14 cellular contexts compared by ENCODE assay signal in the genomic region with DNA sequence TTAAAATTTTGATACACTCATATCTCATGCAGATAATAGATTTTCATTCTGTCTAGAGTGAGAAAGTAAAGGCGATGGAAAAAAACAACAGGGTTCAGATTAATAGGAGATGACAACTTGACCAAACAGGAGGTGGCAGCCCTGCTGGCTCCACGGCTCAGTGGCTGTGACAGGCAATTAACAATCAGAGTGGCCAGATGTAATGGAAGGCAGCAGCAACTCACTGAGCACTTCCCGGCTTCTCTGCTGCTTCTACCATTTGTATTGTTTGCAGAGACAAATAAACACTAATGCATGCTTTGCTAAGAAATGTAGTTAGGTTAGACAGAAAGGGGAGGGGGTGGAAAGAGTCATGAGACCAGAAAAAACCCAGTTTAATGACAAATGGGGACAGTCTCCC.
DNase-seq lines count a peak whose midpoint lies in the region; ATAC-seq lines count a peak whose summit lies in the region.
"Had no signal": no experiment of that assay in that cellular context is flagged by ENCODE, and none has a peak within 500 bp of the region (broad histone marks: within the 10 kb centered on the region; RNA-seq: fewer than 3 reads in every experiment).

No MANE protein-coding gene starts in this region.

- H3K4me1 Mint-ChIP-seq in stimulated activated memory B cell treated with anti-CD40 and anti-IgM and Interleukin-4, amounts not matched to agents 10 μg/mL and 1 μg/mL and 100 μg/mL, for 72 hours: no peaks in the 10 kb centered on the region
- H3K4me1 Mint-ChIP-seq: activated CD4-positive, alpha-beta T cell treated with anti-CD3 and anti-CD28 coated beads, Interleukin-2, amount 10 ng/mL, durations not matched to agents 24 days and 14 days had no signal

- no peaks in the 10 kb centered on the region for H3K27me3 Mint-ChIP-seq in stimulated activated memory B cell treated with anti-CD40 and anti-IgM and Interleukin-4, amounts not matched to agents 10 μg/mL and 1 μg/mL and 100 μg/mL, for 72 hours
- H3K27me3 Mint-ChIP-seq: activated CD4-positive, alpha-beta T cell treated with anti-CD3 and anti-CD28 coated beads, Interleukin-2, amount 10 ng/mL, durations not matched to agents 24 days and 14 days; activated naive CD8-positive, alpha-beta T cell; dendritic cell treated with granulocyte-macrophage colony-stimulating factor and Interleukin-4, amounts not matched to agents 40 ng/mL and 50 ng/mL, for 4 days had no signal

- no peak overlapping the region for H3K27ac Mint-ChIP-seq in stimulated activated memory B cell treated with anti-CD40 and anti-IgM and Interleukin-4, amounts not matched to agents 10 μg/mL and 1 μg/mL and 100 μg/mL, for 72 hours
- H3K27ac Mint-ChIP-seq: activated CD4-positive, alpha-beta T cell treated with anti-CD3 and anti-CD28 coated beads, Interleukin-2, amount 10 ng/mL, durations not matched to agents 24 days and 14 days; activated naive CD8-positive, alpha-beta T cell; dendritic cell treated with granulocyte-macrophage colony-stimulating factor and Interleukin-4, amounts not matched to agents 40 ng/mL and 50 ng/mL, for 4 days had no signal

- H3K9me3 Mint-ChIP-seq in stimulated activated memory B cell treated with anti-CD40 and anti-IgM and Interleukin-4, amounts not matched to agents 10 μg/mL and 1 μg/mL and 100 μg/mL, for 72 hours: peaks cover 8% of the 10 kb centered on the region

- peak; percentile 40 for DNase-seq in DMS153 (lab: John Stamatoyannopoulos, UW)
- peak; percentile 88 to 98 (median 98) for DNase-seq in NCI-H1417 (lab: John Stamatoyannopoulos, UW)
- DNase-seq in NCI-H82 (lab: John Stamatoyannopoulos, UW): peak; percentile 90
- peak; percentile 11 for DNase-seq in kidney tubule cell (ENCODE audit: low spot score)
- DNase-seq in CD1c-positive myeloid dendritic cell (ENCODE audit: extremely low spot score): no peak
- no peak for DNase-seq in mesenteric fat pad (ENCODE audit: low spot score)
- DNase-seq: activated CD4-positive, alpha-beta T cell treated with anti-CD3 and anti-CD28 coated beads, Interleukin-2, amount 10 ng/mL, durations not matched to agents 24 days and 14 days; foreskin keratinocyte; MM.1S; testis had no signal

- ATAC-seq in stimulated activated memory B cell treated with anti-CD40 and anti-IgM and Interleukin-4, amounts not matched to agents 10 μg/mL and 1 μg/mL and 100 μg/mL, for 72 hours: no peak
- ATAC-seq in HG03442 (IDR thresholded peaks at IDR 0.05; ENCODE audit: unreplicated experiment): no peak
- ATAC-seq: foreskin keratinocyte had no signal

- no peaks in the 10 kb centered on the region for H3K36me3 Mint-ChIP-seq in stimulated activated memory B cell treated with anti-CD40 and anti-IgM and Interleukin-4, amounts not matched to agents 10 μg/mL and 1 μg/mL and 100 μg/mL, for 72 hours
- H3K36me3 Mint-ChIP-seq: activated naive CD8-positive, alpha-beta T cell had no signal

- H3K4me3 Mint-ChIP-seq in stimulated activated memory B cell treated with anti-CD40 and anti-IgM and Interleukin-4, amounts not matched to agents 10 μg/mL and 1 μg/mL and 100 μg/mL, for 72 hours: no peak overlapping the region
- H3K4me3 Mint-ChIP-seq: activated CD4-positive, alpha-beta T cell treated with anti-CD3 and anti-CD28 coated beads, Interleukin-2, amount 10 ng/mL, durations not matched to agents 24 days and 14 days; activated naive CD8-positive, alpha-beta T cell; dendritic cell treated with granulocyte-macrophage colony-stimulating factor and Interleukin-4, amounts not matched to agents 40 ng/mL and 50 ng/mL, for 4 days had no signal

Comparison
In these comparisons a context has a peak if more than half of its experiments do, and no peak if none do; other contexts are left out.
1. DNase-seq: peak in DMS153 (single experiment), NCI-H1417 (3 of 3), NCI-H82 (single experiment) and kidney tubule cell (single experiment); none in CD1c-positive myeloid dendritic cell (single experiment) and mesenteric fat pad (single experiment).